In genomic region chr11:118305726-118306125, GRCh38 we compare ENCODE assay signal across 14 cellular contexts. TPM values are rescaled to one million over a fixed set of nuclear protein-coding genes. Genes with fewer than 3 reads are reported as not detected.
DNase-seq lines count a peak whose midpoint lies in the region; ATAC-seq, FAIRE-seq and TF ChIP-seq lines count a peak whose summit lies in the region.
"Had no signal": no experiment of that assay in that cellular context is flagged by ENCODE, and none has a peak within 500 bp of the region (broad histone marks: within the 10 kb centered on the region; RNA-seq: fewer than 3 reads in every experiment).

No MANE protein-coding gene starts in this region.

- peaks cover 33% of the 10 kb centered on the region for H3K4me1 ChIP-seq in effector memory CD4-positive, alpha-beta T cell (ENCODE audit: control insufficient read depth, insufficient read depth, low read length, poor library complexity, severe bottlenecking)
- H3K4me1 ChIP-seq in pancreas: no peaks in the 10 kb centered on the region
- H3K4me1 ChIP-seq: sigmoid colon had no signal

- H3K27ac ChIP-seq in effector memory CD4-positive, alpha-beta T cell (ENCODE audit: insufficient read depth, low read length, poor library complexity, severe bottlenecking): peak overlapping the region; percentile 86
- no peak overlapping the region for H3K27ac ChIP-seq in pancreas
- H3K27ac ChIP-seq: sigmoid colon had no signal

- no peak for TF ChIP-seq CTCF in pancreas (IDR thresholded peaks at IDR 0.05)

- WGBS in pancreas, 2 donors: 76 to 77% methylated on average over 8 of the region's 8 CpGs

- FAIRE-seq in pancreas (lab: Jason Lieb, UNC): no peak
- FAIRE-seq: frontal cortex had no signal

- DNase-seq in stimulated activated CD4-positive, alpha-beta T cell treated with anti-CD3 and anti-CD28 coated beads, Interleukin-15, amount 100 ng/mL, for 24 hours: peak; percentile 49
- no peak for DNase-seq in stimulated activated CD4-positive, alpha-beta T cell treated with anti-CD3 and anti-CD28 coated beads, Interleukin-12 subunit alpha, Interleukin-12 subunit beta, amount 100 ng/mL, for 4 hours
- peak; percentile 41 for DNase-seq in activated CD8-positive, alpha-beta memory T cell treated with anti-CD3 and anti-CD28 coated beads, Interleukin-2, amount 50 U/mL, for 4 hours
- peak in 1 of 3 donors; percentile 33 for DNase-seq in effector memory CD4-positive, alpha-beta T cell
- DNase-seq in dedifferentiated amniotic fluid mesenchymal stem cell (ENCODE audit: extremely low spot score): no peak
- no peak for DNase-seq in left cardiac atrium
- DNase-seq in pancreas: no peak
- DNase-seq: ACHN, DMS79, islet precursor cell, NCI-H1694 treated with DMSO at 0.1 percent for 48 hours, sigmoid colon had no signal

- H3K27me3 ChIP-seq in effector memory CD4-positive, alpha-beta T cell (replicated peaks; ENCODE audit: control insufficient read depth, insufficient read depth, low read length, poor library complexity, severe bottlenecking): no peaks in the 10 kb centered on the region
- peaks cover 0 to 4% (median 0%) of the 10 kb centered on the region in 4 donors for H3K27me3 ChIP-seq in pancreas

- H3K9me3 ChIP-seq in effector memory CD4-positive, alpha-beta T cell (ENCODE audit: control insufficient read depth, low read length): no peaks in the 10 kb centered on the region
- H3K9me3 ChIP-seq in pancreas: no peaks in the 10 kb centered on the region
- H3K9me3 ChIP-seq: sigmoid colon had no signal

- no peak for ATAC-seq in left cardiac atrium
- no peak for ATAC-seq in HG02678 (IDR thresholded peaks at IDR 0.05; ENCODE audit: unreplicated experiment)
- ATAC-seq in pancreas: no peak

- intact Hi-C loops in left cardiac atrium (cut with DNase I) (no loop called here), pancreas (cut with DNase I) (no loop called here)

- peak overlapping the region; percentile 60 for H3K4me3 ChIP-seq in effector memory CD4-positive, alpha-beta T cell (ENCODE audit: insufficient read depth, low read depth, low read length, poor library complexity, severe bottlenecking)
- no peak overlapping the region for H3K4me3 ChIP-seq in pancreas
- H3K4me3 ChIP-seq: sigmoid colon had no signal

- peaks cover 9% of the 10 kb centered on the region for H3K36me3 ChIP-seq in effector memory CD4-positive, alpha-beta T cell (ENCODE audit: control insufficient read depth, insufficient read depth, low read length)
- H3K36me3 ChIP-seq in pancreas: no peaks in the 10 kb centered on the region
- H3K36me3 ChIP-seq: sigmoid colon had no signal

RNA-seq across cellular contexts. Expression of gene CD3E, which starts 1.2 kb away (rescaled TPM):
- 1 to 10 TPM; 1.6 to 3.7 TPM for total RNA-seq in left cardiac atrium
- 1 to 10 TPM in 4 of 6 donors, under 1 TPM in 2; 0.23 to 2.1 (median 1.5) TPM for total RNA-seq in pancreas
- under 1 TPM; 0.23 to 0.73 TPM for polyA plus RNA-seq in pancreas
- total RNA-seq: frontal cortex had no signal

RNA-seq across cellular contexts. Expression of gene CD3D, which starts 36.8 kb away (rescaled TPM):
- 1 to 10 TPM in 1 of 2 donors, under 1 TPM in 1; 0.86 to 2.0 TPM for total RNA-seq in left cardiac atrium
- total RNA-seq in pancreas: 1 to 10 TPM in 2 of 6 donors, under 1 TPM in 4; 0.23 to 2.4 (median 0.82) TPM
- under 1 TPM; 0.14 to 0.80 TPM for polyA plus RNA-seq in pancreas
- total RNA-seq: frontal cortex had no signal

RNA-seq across cellular contexts. Expression of gene CD3G, which starts 38.4 kb away (rescaled TPM):
- total RNA-seq in left cardiac atrium (1 to 10 TPM in 1 of 2 donors, under 1 TPM in 1; 0.76 to 1.4 TPM), pancreas (under 1 TPM; 0.08 to 0.92 (median 0.52) TPM)
- polyA plus RNA-seq in pancreas: under 1 TPM in 1 of 2 donors, not detected in 1; 0.04 TPM
- total RNA-seq: frontal cortex had no signal

RNA-seq across cellular contexts. Expression of gene MPZL2, which starts 41.6 kb away (rescaled TPM):
- total RNA-seq in left cardiac atrium (10 to 100 TPM; 11.6 to 47.8 TPM), pancreas (10 to 100 TPM in 4 of 6 donors, 1 to 10 TPM in 2; 6.0 to 20.7 (median 13.8) TPM)
- polyA plus RNA-seq in pancreas: 10 to 100 TPM in 1 of 2 donors, 1 to 10 TPM in 1; 8.1 to 15.6 TPM

RNA-seq across cellular contexts. Expression of gene MPZL3, which starts 53.6 kb away (rescaled TPM):
- total RNA-seq in left cardiac atrium (1 to 10 TPM; 1.0 to 1.1 TPM), pancreas (1 to 10 TPM; 4.4 to 8.0 (median 5.6) TPM)
- polyA plus RNA-seq in pancreas: 1 to 10 TPM; 3.8 to 5.3 TPM

Comparison
In these comparisons a context has a peak if more than half of its experiments do, and no peak if none do; other contexts are left out.
1. DNase-seq: peak in stimulated activated CD4-positive, alpha-beta T cell treated with anti-CD3 and anti-CD28 coated beads, Interleukin-15, amount 100 ng/mL, for 24 hours (single experiment) and activated CD8-positive, alpha-beta memory T cell treated with anti-CD3 and anti-CD28 coated beads, Interleukin-2, amount 50 U/mL, for 4 hours (single experiment); none in stimulated activated CD4-positive, alpha-beta T cell treated with anti-CD3 and anti-CD28 coated beads, Interleukin-12 subunit alpha, Interleukin-12 subunit beta, amount 100 ng/mL, for 4 hours (single experiment), dedifferentiated amniotic fluid mesenchymal stem cell (single experiment), left cardiac atrium (single experiment) and pancreas (0 of 6).